21 cellular contexts compared by ENCODE assay signal in the genomic region with DNA sequence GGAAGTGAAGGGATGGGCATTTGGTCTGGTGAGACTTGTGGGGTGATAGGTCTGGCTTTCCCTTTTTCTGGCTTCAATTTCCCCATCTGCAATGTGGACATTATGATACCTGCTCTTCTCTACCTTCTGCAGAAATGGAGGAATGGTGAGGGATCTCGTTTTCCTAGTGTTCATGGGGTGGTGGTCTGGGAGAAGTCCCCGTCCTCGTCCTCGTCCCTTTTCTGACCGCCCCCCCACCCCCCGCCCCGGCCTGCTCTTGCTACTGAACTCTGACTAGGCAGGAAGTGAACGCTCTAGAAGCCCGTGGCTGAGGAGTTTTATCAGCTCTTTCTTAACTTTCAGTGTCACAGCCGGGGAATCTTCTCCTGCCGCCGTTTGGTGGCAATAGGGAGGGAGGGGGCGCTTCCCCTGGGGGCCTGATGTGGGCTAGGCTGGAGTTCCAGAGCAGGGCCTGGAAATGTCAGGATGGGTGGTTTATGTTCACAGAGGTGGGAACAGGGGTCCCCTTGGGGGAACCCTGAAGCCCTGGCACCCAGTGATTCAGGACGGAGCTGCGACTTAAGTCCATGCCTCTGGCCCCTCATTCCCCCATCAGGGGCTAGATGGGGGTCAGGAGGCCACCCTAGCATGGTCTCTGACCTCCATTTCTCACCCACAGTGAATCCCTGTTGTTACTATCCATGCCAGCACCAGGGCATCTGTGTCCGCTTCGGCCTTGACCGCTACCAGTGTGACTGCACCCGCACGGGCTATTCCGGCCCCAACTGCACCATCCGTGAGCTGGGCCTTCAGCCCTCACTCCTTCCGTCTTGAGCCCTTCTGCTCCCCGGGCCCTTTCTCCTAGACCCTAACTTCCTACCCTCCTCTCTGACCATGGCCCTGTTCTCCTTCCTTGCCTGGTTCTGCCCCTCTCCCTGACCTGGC. TPM values are rescaled to one million over a fixed set of nuclear protein-coding genes. Genes with fewer than 3 reads are reported as not detected.
DNase-seq lines count a peak whose midpoint lies in the region; ATAC-seq, FAIRE-seq and TF ChIP-seq lines count a peak whose summit lies in the region.
"Had no signal": no experiment of that assay in that cellular context is flagged by ENCODE, and none has a peak within 500 bp of the region (broad histone marks: within the 10 kb centered on the region; RNA-seq: fewer than 3 reads in every experiment).

No MANE protein-coding gene starts in this region.

- H3K4me1 ChIP-seq in Peyer's patch (peaks cover 0 to 27% (median 0%) of the 10 kb centered on the region in 4 donors), endothelial cell of umbilical vein (ENCODE audit: control insufficient read depth, extremely low read depth, insufficient read depth, low read length) (peaks cover 25% of the 10 kb centered on the region), osteoblast (ENCODE audit: insufficient read depth, low read length) (peaks cover 18% of the 10 kb centered on the region)

- peaks cover 47 to 49% of the 10 kb centered on the region in 2 donors for H3K36me3 Mint-ChIP-seq in CD14-positive monocyte

- peak overlapping the region; percentile 31 to 46 for H3K4me3 Mint-ChIP-seq in CD14-positive monocyte
- H3K4me3 Mint-ChIP-seq: activated naive CD8-positive, alpha-beta T cell; activated T-cell treated with anti-CD3 and anti-CD28 coated beads, Interleukin-2, amount 50 U/mL, for 72 hours had no signal

- H3K27ac ChIP-seq in Peyer's patch = peak overlapping the region in 1 of 4 donors; percentile 73
- no peak overlapping the region for H3K27ac ChIP-seq in endothelial cell of umbilical vein (ENCODE audit: insufficient read depth, low read depth, low read length)
- no peak overlapping the region for H3K27ac ChIP-seq in osteoblast (ENCODE audit: low read depth, low read length)
- H3K27ac ChIP-seq: breast epithelium, GM23248, testis had no signal

- H3K4me3 ChIP-seq in Peyer's patch (no peak overlapping the region), endothelial cell of umbilical vein (replicated peaks in 1 of 3; ENCODE audit: insufficient read depth in 1 of 3, low read depth in 1 of 3, low read length in 3 of 3) (no peak overlapping the region), osteoblast (ENCODE audit: insufficient read depth, low read length) (no peak overlapping the region)
- H3K4me3 ChIP-seq: breast epithelium, GM23248, testis had no signal

- no peak for TF ChIP-seq POLR2A in Peyer's patch (IDR thresholded peaks at IDR 0.05)
- TF ChIP-seq POLR2A in endothelial cell of umbilical vein (IDR thresholded peaks at IDR 0.05; ENCODE audit: low read depth, low read length) = no peak

- peaks cover 8 to 17% (median 11%) of the 10 kb centered on the region in 7 donors for H3K9me3 Mint-ChIP-seq in CD14-positive monocyte

- DNase-seq in CD14-positive monocyte (ENCODE audit: low spot score) (no peak), Peyer's patch (peak in 2 of 3 donors; percentile 24 to 43), endothelial cell of umbilical vein (ENCODE audit: low read depth, low spot score) (no peak), osteoblast (ENCODE audit: insufficient read length, low spot score, missing footprints) (peak; percentile 84), T-helper 2 cell (no peak)
- no peak for DNase-seq in stimulated activated naive CD4-positive, alpha-beta T cell treated with Interleukin-2 at 50 U/mL for 16 hours (lab: John Stamatoyannopoulos, UW)
- no peak for DNase-seq in stimulated activated naive CD4-positive, alpha-beta T cell (lab: John Stamatoyannopoulos, UW)
- DNase-seq: activated CD4-positive, alpha-beta T cell treated with anti-CD3 and anti-CD28 coated beads, Interleukin-2, amount 50 U/mL, for 48 hours; activated T-cell treated with anti-CD3 and anti-CD28 coated beads, Interleukin-2, amount 50 U/mL, for 72 hours; GM23248; hypothalamus; Karpas-422; NCI-H1417 treated with DMSO at 0.1 percent for 48 hours; NCI-H2171; nucleus accumbens; testis had no signal

- no peak for ATAC-seq in GM18519 (IDR thresholded peaks at IDR 0.05; ENCODE audit: low FRiP score, unreplicated experiment)
- ATAC-seq: activated T-cell treated with anti-CD3 and anti-CD28 coated beads, Interleukin-2, amount 50 U/mL, for 72 hours; sciatic nerve had no signal

- H3K27me3 ChIP-seq in Peyer's patch = no peaks in the 10 kb centered on the region
- H3K27me3 ChIP-seq in endothelial cell of umbilical vein (ENCODE audit: control insufficient read depth in 2 of 2, insufficient read depth in 2 of 2, low read length in 2 of 2) = no peaks in the 10 kb centered on the region
- H3K27me3 ChIP-seq in osteoblast (ENCODE audit: insufficient read depth, low read length) = no peaks in the 10 kb centered on the region
- H3K27me3 ChIP-seq: breast epithelium, testis had no signal

- TF ChIP-seq CTCF in CD14-positive monocyte (IDR thresholded peaks at IDR 0.05) = no peak
- no peak for TF ChIP-seq CTCF in Peyer's patch (IDR thresholded peaks at IDR 0.05)
- no peak for TF ChIP-seq CTCF in endothelial cell of umbilical vein (IDR thresholded peaks at IDR 0.05; ENCODE audit: extremely low read depth in 1 of 2, insufficient read depth in 1 of 2, low read depth in 1 of 2, low read length in 2 of 2)
- TF ChIP-seq CTCF in osteoblast (IDR thresholded peaks at IDR 0.05; ENCODE audit: extremely low read depth, low read depth, low read length) = no peak

- no peaks in the 10 kb centered on the region for H4K20me1 ChIP-seq in endothelial cell of umbilical vein (replicated peaks; ENCODE audit: control insufficient read depth, extremely low read depth, insufficient read depth, low read length)
- no peaks in the 10 kb centered on the region for H4K20me1 ChIP-seq in osteoblast (ENCODE audit: insufficient read depth, low read length)

- CTCF ChIA-PET in endothelial cell of umbilical vein (lab: Charles Lee) = interaction anchor here (0.7 to 3.2 kb wide), 4 partner anchors 12 to 278 kb away, joined by 3 to 13 read pairs (median 4); no protein-coding TSS in a partner anchor

- H3K9me1 ChIP-seq in endothelial cell of umbilical vein (replicated peaks; ENCODE audit: control insufficient read depth, extremely low read depth, insufficient read depth, low read length) = no peaks in the 10 kb centered on the region

- H3K27me3 Mint-ChIP-seq in CD14-positive monocyte (ENCODE audit: low read depth in 3 of 3) = peaks cover 0 to 4% (median 4%) of the 10 kb centered on the region in 3 donors

- peak; percentile 55 for FAIRE-seq in endothelial cell of umbilical vein (lab: Jason Lieb, UNC)
- FAIRE-seq: TTC549 had no signal

- dilution Hi-C loops in endothelial cell of umbilical vein (cut with MboI; ENCODE audit: extremely low pct_ligation_motif_present, low sequenced_read_pairs) = no loop called here

- H3K9ac ChIP-seq in endothelial cell of umbilical vein (replicated peaks; ENCODE audit: extremely low read depth, insufficient read depth, low read length) = peak overlapping the region; percentile 19
- H3K9ac ChIP-seq: GM23248 had no signal

- POLR2A ChIA-PET in endothelial cell of umbilical vein (lab: Charles Lee) = no interaction called here

- H3K27ac Mint-ChIP-seq in CD14-positive monocyte = peak overlapping the region in 2 of 7 donors; percentile 79 to 88
- H3K27ac Mint-ChIP-seq: activated naive CD8-positive, alpha-beta T cell; activated T-cell treated with anti-CD3 and anti-CD28 coated beads, Interleukin-2, amount 50 U/mL, for 72 hours had no signal

- H3K4me1 Mint-ChIP-seq in CD14-positive monocyte = peaks cover 46% of the 10 kb centered on the region

- no TSS peak for BruUV-seq in endothelial cell of umbilical vein (replicated peaks; lab: Mats Ljungman, UMichigan)

- peak overlapping the region; percentile 23 for H3K4me2 ChIP-seq in endothelial cell of umbilical vein (ENCODE audit: insufficient read depth, low read length)
- H3K4me2 ChIP-seq in osteoblast (ENCODE audit: insufficient read depth, low read length) = no peak overlapping the region

- intact Hi-C loops in CD14-positive monocyte (cut with micrococcal nuclease) (loop anchor here in 1 of 2 donors (10.0 kb wide), 1 partner anchor 77 kb away; no protein-coding TSS in a partner anchor), endothelial cell of umbilical vein (cut with micrococcal nuclease) (loop anchor here (2.0 kb wide), 1 partner anchor 25 kb away; no protein-coding TSS in a partner anchor)

- H3K9me3 ChIP-seq in Peyer's patch = peaks cover 0 to 5% (median 0%) of the 10 kb centered on the region in 4 donors
- H3K9me3 ChIP-seq in endothelial cell of umbilical vein (replicated peaks; ENCODE audit: control insufficient read depth, insufficient read depth, low read length) = no peaks in the 10 kb centered on the region
- H3K9me3 ChIP-seq in osteoblast (ENCODE audit: low read depth, low read length) = no peaks in the 10 kb centered on the region
- H3K9me3 ChIP-seq: breast epithelium, testis had no signal

- peak overlapping the region; percentile 49 for H2AFZ ChIP-seq in endothelial cell of umbilical vein (ENCODE audit: low read depth, low read length)
- H2AFZ ChIP-seq in osteoblast (ENCODE audit: low read length) = no peak overlapping the region
- H2AFZ ChIP-seq: GM23248 had no signal

- H3K79me2 ChIP-seq in endothelial cell of umbilical vein (ENCODE audit: control insufficient read depth, insufficient read depth, low read length) (no peaks in the 10 kb centered on the region), osteoblast (ENCODE audit: insufficient read depth, low read length) (no peaks in the 10 kb centered on the region)

- H3K36me3 ChIP-seq in Peyer's patch (no peaks in the 10 kb centered on the region), endothelial cell of umbilical vein (ENCODE audit: control insufficient read depth in 2 of 2, extremely low read depth in 1 of 2, insufficient read depth in 2 of 2, low read length in 2 of 2) (no peaks in the 10 kb centered on the region), osteoblast (ENCODE audit: insufficient read depth, low read length) (no peaks in the 10 kb centered on the region)
- H3K36me3 ChIP-seq: breast epithelium had no signal

TF ChIP-seq in endothelial cell of umbilical vein, 7 proteins besides CTCF, POLR2A, EP300 and RAD21 (continues in another document):
- TF ChIP-seq EZH2 (IDR thresholded peaks at IDR 0.05; ENCODE audit: borderline replicate concordance, low read depth, low read length, severe bottlenecking) (no peak), GATA2 (IDR thresholded peaks at IDR 0.05; ENCODE audit: insufficient read depth, insufficient read length, low read depth, low read length) (no peak), JUN (IDR thresholded peaks at IDR 0.05; ENCODE audit: borderline replicate concordance, insufficient read depth, insufficient read length, low read depth) (no peak)

RNA-seq across cellular contexts. Expression of a gene that starts 6.7 kb away (rescaled TPM):
- polyA plus RNA-seq in CD14-positive monocyte (10 to 100 TPM; 17.9 to 20.5 TPM), endothelial cell of umbilical vein (37.6 and 43.9 TPM in 2 replicates)
- total RNA-seq in Peyer's patch (10 to 100 TPM in 3 of 4 donors, 1 to 10 TPM in 1; 6.4 to 17.3 (median 13.8) TPM), endothelial cell of umbilical vein (14.6 and 45.2 TPM in 2 replicates), osteoblast (2.5 and 3.2 TPM in 2 replicates)
- 27.8 and 31.2 TPM in 2 replicates for polyA plus RNA-seq in endothelial cell of umbilical vein (2011; cell fraction: cytosol; rRNA removed)
- 30.7 and 40.6 TPM in 2 replicates for polyA plus RNA-seq in endothelial cell of umbilical vein (2011; cell fraction: nucleus; rRNA removed)
- 43.2 and 61.0 TPM in 2 replicates for polyA plus RNA-seq in endothelial cell of umbilical vein (2012)
- polyA minus RNA-seq in endothelial cell of umbilical vein = 37.7 and 53.6 TPM in 2 replicates
- 3.9 TPM for polyA minus RNA-seq in endothelial cell of umbilical vein (2011; cell fraction: cytosol; rRNA and poly(A)+ RNA removed)
- polyA minus RNA-seq in endothelial cell of umbilical vein (2011; cell fraction: nucleus; rRNA and poly(A)+ RNA removed) = 8.8 and 9.8 TPM in 2 replicates

Comparison
In these comparisons a context has a peak if more than half of its experiments do, and no peak if none do; other contexts are left out.
1. DNase-seq: peak in Peyer's patch (2 of 3) and osteoblast (single experiment); none in CD14-positive monocyte (single experiment), endothelial cell of umbilical vein (single experiment), stimulated activated naive CD4-positive, alpha-beta T cell treated with Interleukin-2 at 50 U/mL for 16 hours (single experiment), stimulated activated naive CD4-positive, alpha-beta T cell (0 of 6) and T-helper 2 cell (0 of 5).